12 cellular contexts compared by ENCODE assay signal in genomic region chr4:113823291-113823659, GRCh38.
DNase-seq lines count a peak whose midpoint lies in the region; ATAC-seq and TF ChIP-seq lines count a peak whose summit lies in the region.
"Had no signal": no experiment of that assay in that cellular context is flagged by ENCODE, and none has a peak within 500 bp of the region (broad histone marks: within the 10 kb centered on the region; RNA-seq: fewer than 3 reads in every experiment).

No MANE protein-coding gene starts in this region.

- no peaks in the 10 kb centered on the region for H3K27me3 ChIP-seq in spleen (replicated peaks in 1 of 7)

- no peak overlapping the region for H3K27ac Mint-ChIP-seq in stimulated activated naive CD8-positive, alpha-beta T cell treated with anti-CD3 and anti-CD28 coated beads, Interleukin-15, amount 100 ng/mL, for 72 hours
- H3K27ac Mint-ChIP-seq: B cell had no signal

- no peaks in the 10 kb centered on the region for H3K27me3 Mint-ChIP-seq in stimulated activated naive CD8-positive, alpha-beta T cell treated with anti-CD3 and anti-CD28 coated beads, Interleukin-15, amount 100 ng/mL, for 72 hours
- H3K27me3 Mint-ChIP-seq: B cell had no signal

- H3K27ac ChIP-seq in spleen = no peak overlapping the region
- H3K27ac ChIP-seq: left ventricle myocardium inferior had no signal

- TF ChIP-seq POLR2A in spleen (IDR thresholded peaks at IDR 0.05) = no peak

- peaks cover 4 to 41% (median 17%) of the 10 kb centered on the region in 6 donors for H3K4me1 ChIP-seq in spleen

- no peaks in the 10 kb centered on the region for H3K9me3 Mint-ChIP-seq in stimulated activated naive CD8-positive, alpha-beta T cell treated with anti-CD3 and anti-CD28 coated beads, Interleukin-15, amount 100 ng/mL, for 72 hours
- H3K9me3 Mint-ChIP-seq: central memory CD8-positive, alpha-beta T cell had no signal

- no peak for TF ChIP-seq CTCF in spleen (IDR thresholded peaks at IDR 0.05 in 8 of 11, conservative IDR thresholded peaks at IDR 0.05 in 3 of 11)

- peak; percentile 13 for DNase-seq in stimulated activated CD4-positive, alpha-beta T cell treated with anti-CD3 and anti-CD28 coated beads, Interleukin-15, amount 100 ng/mL, for 24 hours
- DNase-seq in stimulated activated CD4-positive, alpha-beta T cell treated with anti-CD3 and anti-CD28 coated beads, Interleukin-2, amount 100 ng/mL, for 48 hours = no peak
- DNase-seq in RPMI7951 (ENCODE audit: low read depth) (peak; percentile 20), spleen (no peak), NCI-H524 (lab: John Stamatoyannopoulos, UW) (no peak), NCI-H774 (lab: John Stamatoyannopoulos, UW) (no peak)
- DNase-seq in stimulated activated naive CD8-positive, alpha-beta T cell treated with anti-CD3 and anti-CD28 coated beads, Interleukin-15, amount 100 ng/mL, for 72 hours = peak in 1 of 2 donors; percentile 29
- DNase-seq: left ventricle myocardium inferior; stimulated activated CD4-positive, alpha-beta T cell treated with anti-CD3 and anti-CD28 coated beads, Interleukin-4, amount 100 ng/mL, for 1 hour had no signal

- 29 to 53% (median 43%) methylated on average over 2 of the region's 2 CpGs for WGBS in spleen, 5 donors

- no peaks in the 10 kb centered on the region for H3K36me3 ChIP-seq in spleen
- H3K36me3 ChIP-seq: left ventricle myocardium inferior had no signal

- no peaks in the 10 kb centered on the region for H3K9me3 ChIP-seq in spleen
- H3K9me3 ChIP-seq: left ventricle myocardium inferior had no signal

- intact Hi-C loops in spleen (cut with DNase I; ENCODE audit: low total_unique reads) = no loop called here

- no peak overlapping the region for H3K4me3 ChIP-seq in spleen
- H3K4me3 ChIP-seq: left ventricle myocardium inferior had no signal

- H3K4me3 Mint-ChIP-seq in stimulated activated naive CD8-positive, alpha-beta T cell treated with anti-CD3 and anti-CD28 coated beads, Interleukin-15, amount 100 ng/mL, for 72 hours = peak overlapping the region in 1 of 2 donors; percentile 46
- H3K4me3 Mint-ChIP-seq: B cell; central memory CD8-positive, alpha-beta T cell had no signal

- peaks cover 53% of the 10 kb centered on the region for H3K4me1 Mint-ChIP-seq in stimulated activated naive CD8-positive, alpha-beta T cell treated with anti-CD3 and anti-CD28 coated beads, Interleukin-15, amount 100 ng/mL, for 72 hours

- peak; percentile 70 for ATAC-seq in HG02981 (IDR thresholded peaks at IDR 0.05; ENCODE audit: unreplicated experiment)
- peak; percentile 51 for ATAC-seq in stimulated activated naive CD8-positive, alpha-beta T cell treated with anti-CD3 and anti-CD28 coated beads, Interleukin-15, amount 100 ng/mL, for 72 hours

Comparison
In these comparisons a context has a peak if more than half of its experiments do, and no peak if none do; other contexts are left out.
1. DNase-seq: peak in stimulated activated CD4-positive, alpha-beta T cell treated with anti-CD3 and anti-CD28 coated beads, Interleukin-15, amount 100 ng/mL, for 24 hours (single experiment) and RPMI7951 (single experiment); none in stimulated activated CD4-positive, alpha-beta T cell treated with anti-CD3 and anti-CD28 coated beads, Interleukin-2, amount 100 ng/mL, for 48 hours (0 of 2), spleen (single experiment), NCI-H524 (0 of 2) and NCI-H774 (single experiment).